Comparison of ENCODE assay signal across 1 cellular context in the genomic region with DNA sequence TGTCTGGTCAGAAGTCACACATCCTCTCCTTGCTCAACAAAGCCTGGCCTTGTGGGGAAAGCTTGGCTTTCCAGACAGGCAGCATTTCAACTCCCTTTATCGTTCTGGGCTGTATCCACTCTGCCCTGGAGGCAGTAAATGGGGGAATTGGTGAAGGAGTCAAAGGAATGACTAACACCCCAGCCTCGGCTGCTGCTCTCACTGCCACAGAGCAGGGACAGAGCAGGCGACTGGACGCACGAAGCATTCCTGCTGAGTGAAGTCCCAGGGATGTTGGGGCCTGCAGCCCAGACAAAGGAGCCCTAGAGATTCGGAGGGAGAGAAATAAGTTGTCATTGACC.
TF ChIP-seq lines count a peak whose summit lies in the region.

No MANE protein-coding gene starts in this region.

TF ChIP-seq in GM12878, 131 proteins besides CTCF, POLR2A, EP300 and RAD21 (continued from another document):
- TF ChIP-seq SMC3 (IDR thresholded peaks at IDR 0.05; ENCODE audit: borderline replicate concordance, low read length) (no peak), MTA2 (IDR thresholded peaks at IDR 0.05; ENCODE audit: low read depth) (0 out of 2 replicates have a peak, but pooled peaks have one; percentile 1), SMARCA5 (IDR thresholded peaks at IDR 0.05) (0 out of 2 replicates have a peak, but pooled peaks have one; percentile 5), DPF2 (IDR thresholded peaks at IDR 0.05) (0 out of 2 replicates have a peak, but pooled peaks have one; percentile 11)
